8 cellular contexts compared by ENCODE assay signal in the genomic region with DNA sequence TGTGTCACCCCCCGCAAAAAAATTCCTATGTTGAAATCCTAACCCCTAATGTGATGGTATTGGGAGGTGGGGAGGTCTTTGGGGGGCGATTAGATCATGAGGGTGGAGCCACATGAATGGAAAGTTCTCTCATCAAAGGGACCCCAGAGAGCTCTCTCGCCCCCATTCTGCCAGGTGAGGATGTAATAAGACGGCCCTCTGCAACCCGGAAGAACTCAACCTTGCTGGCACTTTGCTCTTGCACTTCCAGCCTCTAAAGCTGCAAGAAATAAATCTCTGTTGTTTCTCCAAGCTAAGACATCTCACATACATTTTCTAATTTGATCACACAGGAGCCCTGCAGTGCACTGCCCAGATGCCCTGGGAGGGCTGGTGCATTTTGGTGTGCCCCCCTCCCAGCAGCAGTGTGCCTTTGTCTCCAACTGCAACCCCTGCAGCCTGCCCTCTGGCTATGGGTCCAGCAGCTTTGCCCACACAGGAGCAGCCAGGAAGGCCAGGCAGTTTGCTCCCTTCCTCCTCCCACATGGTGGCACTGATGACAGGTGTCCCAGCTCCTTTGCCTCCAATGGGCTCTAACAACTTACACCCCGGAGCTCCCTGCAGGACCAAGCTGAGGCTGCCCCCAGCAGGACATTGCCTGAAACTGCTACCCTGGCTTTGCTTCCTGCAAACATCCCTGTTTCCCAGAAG. TPM values are rescaled to one million over a fixed set of nuclear protein-coding genes. Genes with fewer than 3 reads are reported as not detected.
DNase-seq lines count a peak whose midpoint lies in the region; ATAC-seq and TF ChIP-seq lines count a peak whose summit lies in the region.

No MANE protein-coding gene starts in this region.

- H3K9me3 Mint-ChIP-seq in activated T-helper 2 cell treated with anti-CD3 and anti-CD28 coated beads, Interferon-gamma antibody, Interleukin-2, Interleukin-4, amounts not matched to agents 10 μg/mL and 5 μg/mL and 100 μg/mL, durations not matched to agents 14 hours and 24 hours and 36 hours, result no peaks in the 10 kb centered on the region

- 27% methylated on average over 6 of the region's 6 CpGs for WGBS in GM23248 (ENCODE audit: low coverage in 1 of 2, low lambda C conversion rate in 2 of 2, missing lambda C conversion rate in 2 of 2), 2 experiments

- H3K9me3 ChIP-seq in GM23248 (ENCODE audit: low read depth) (no peaks in the 10 kb centered on the region), tibial artery (no peaks in the 10 kb centered on the region)

- H3K4me3 Mint-ChIP-seq in activated T-helper 2 cell treated with anti-CD3 and anti-CD28 coated beads, Interferon-gamma antibody, Interleukin-2, Interleukin-4, amounts not matched to agents 10 μg/mL and 5 μg/mL and 100 μg/mL, durations not matched to agents 14 hours and 24 hours and 36 hours (ENCODE audit: low read depth), result no peak overlapping the region

- in situ Hi-C loops in GM23248 (cut with MboI) (loop anchor here (5.0 to 10.0 kb wide), 2 partner anchors 96 to 316 kb away; no protein-coding TSS in a partner anchor), astrocyte of the cerebellum (cut with HindIII; ENCODE audit: low sequenced_read_pairs) (no loop called here)

- no peak overlapping the region for H3K9ac ChIP-seq in GM23248

- no peak overlapping the region for H3K4me2 ChIP-seq in GM23248 (ENCODE audit: unreplicated experiment)

- no peaks in the 10 kb centered on the region for H3F3A ChIP-seq in GM23248 (ENCODE audit: insufficient read depth)

- H3K36me3 ChIP-seq in GM23248 (ENCODE audit: low read depth), result no peaks in the 10 kb centered on the region
- H3K36me3 ChIP-seq in tibial artery, result no peaks in the 10 kb centered on the region

- H3K4me1 ChIP-seq in GM23248 (ENCODE audit: insufficient read depth), result peaks cover 12% of the 10 kb centered on the region
- H3K4me1 ChIP-seq in tibial artery, result peaks cover 0 to 7% (median 2%) of the 10 kb centered on the region in 4 donors

- H3K4me1 Mint-ChIP-seq in activated T-helper 2 cell treated with anti-CD3 and anti-CD28 coated beads, Interferon-gamma antibody, Interleukin-2, Interleukin-4, amounts not matched to agents 10 μg/mL and 5 μg/mL and 100 μg/mL, durations not matched to agents 14 hours and 24 hours and 36 hours (ENCODE audit: low read depth), result peaks cover 2% of the 10 kb centered on the region

- H3K79me2 ChIP-seq in GM23248 (ENCODE audit: insufficient read depth), result no peaks in the 10 kb centered on the region

- no peaks in the 10 kb centered on the region for H3K27me3 Mint-ChIP-seq in activated T-helper 2 cell treated with anti-CD3 and anti-CD28 coated beads, Interferon-gamma antibody, Interleukin-2, Interleukin-4, amounts not matched to agents 10 μg/mL and 5 μg/mL and 100 μg/mL, durations not matched to agents 14 hours and 24 hours and 36 hours (ENCODE audit: low read depth)

- H3K4me3 ChIP-seq in GM23248 (no peak overlapping the region), astrocyte of the cerebellum (ENCODE audit: low read depth, low read length) (no peak overlapping the region), tibial artery (no peak overlapping the region)

- no peak overlapping the region for H3K27ac Mint-ChIP-seq in activated T-helper 2 cell treated with anti-CD3 and anti-CD28 coated beads, Interferon-gamma antibody, Interleukin-2, Interleukin-4, amounts not matched to agents 10 μg/mL and 5 μg/mL and 100 μg/mL, durations not matched to agents 14 hours and 24 hours and 36 hours

- peak; percentile 87 for TF ChIP-seq CTCF in astrocyte of the cerebellum (IDR thresholded peaks at IDR 0.05; ENCODE audit: low read depth, low read length, missing control alignments)
- TF ChIP-seq CTCF in tibial artery (IDR thresholded peaks at IDR 0.05), result peak; percentile 60 to 63

- ATAC-seq in HG02884 (IDR thresholded peaks at IDR 0.05; ENCODE audit: unreplicated experiment), result no peak

- no peaks in the 10 kb centered on the region for H4K20me1 ChIP-seq in GM23248 (ENCODE audit: insufficient read depth)

- no peak overlapping the region for H3K27ac ChIP-seq in GM23248
- H3K27ac ChIP-seq in tibial artery, result no peak overlapping the region

- H3K9me2 ChIP-seq in GM23248 (ENCODE audit: insufficient read depth), result no peaks in the 10 kb centered on the region

- H3K27me3 ChIP-seq in GM23248 (replicated peaks; ENCODE audit: insufficient read depth) (no peaks in the 10 kb centered on the region), tibial artery (peaks cover 0 to 17% of the 10 kb centered on the region in 2 donors)

- no peaks in the 10 kb centered on the region for H3K36me3 Mint-ChIP-seq in activated T-helper 2 cell treated with anti-CD3 and anti-CD28 coated beads, Interferon-gamma antibody, Interleukin-2, Interleukin-4, amounts not matched to agents 10 μg/mL and 5 μg/mL and 100 μg/mL, durations not matched to agents 14 hours and 24 hours and 36 hours (ENCODE audit: low read depth)

- intact Hi-C loops in tibial artery (cut with DNase I; ENCODE audit: low total_unique reads), result loop anchor here (5.0 kb wide), 1 partner anchor 101 kb away; no protein-coding TSS in a partner anchor
- intact Hi-C loops in activated T-helper 2 cell treated with anti-CD3 and anti-CD28 coated beads, Interferon-gamma antibody, Interleukin-2, Interleukin-4, amounts not matched to agents 10 μg/mL and 5 μg/mL and 100 μg/mL, durations not matched to agents 14 hours and 24 hours and 36 hours (cut with micrococcal nuclease), result no loop called here

- no peak overlapping the region for H2AFZ ChIP-seq in GM23248

- peak; percentile 78 for DNase-seq in AG20443 (ENCODE audit: low spot score)
- peak; percentile 81 for DNase-seq in GM23248
- peak; percentile 43 for DNase-seq in NCI-H2196 treated with DMSO at 0.1 percent for 48 hours (lab: John Stamatoyannopoulos, UW; ENCODE audit: unreplicated experiment)
- DNase-seq in astrocyte of the cerebellum (ENCODE audit: low read depth), result peak; percentile 26
- peak; percentile 63 for DNase-seq in iris pigment epithelial cell (ENCODE audit: low read depth)
- DNase-seq in tibial artery, result peak in 1 of 2 donors; percentile 35
- no peak for DNase-seq in activated T-helper 2 cell treated with anti-CD3 and anti-CD28 coated beads, Interferon-gamma antibody, Interleukin-2, Interleukin-4, amounts not matched to agents 10 μg/mL and 5 μg/mL and 100 μg/mL, durations not matched to agents 14 hours and 24 hours and 36 hours (ENCODE audit: low spot score)

RNA-seq across cellular contexts. Expression of a gene that starts 59.3 kb away (rescaled TPM):
- 18.6 TPM in 2 replicates for total RNA-seq in GM23248 (2014; rRNA removed; shearing (Covaris generic))
- polyA plus RNA-seq in GM23248 (2016; fragmentation: Nextera tagmentation; extraction: Ambion mirVana), result 25.7 and 26.2 TPM in 2 replicates
- 1.1 and 1.6 TPM in 2 replicates for total RNA-seq in activated T-helper 2 cell treated with anti-CD3 and anti-CD28 coated beads, Interferon-gamma antibody, Interleukin-2, Interleukin-4, amounts not matched to agents 10 μg/mL and 5 μg/mL and 100 μg/mL, durations not matched to agents 14 hours and 24 hours and 36 hours
